In the genomic region with DNA sequence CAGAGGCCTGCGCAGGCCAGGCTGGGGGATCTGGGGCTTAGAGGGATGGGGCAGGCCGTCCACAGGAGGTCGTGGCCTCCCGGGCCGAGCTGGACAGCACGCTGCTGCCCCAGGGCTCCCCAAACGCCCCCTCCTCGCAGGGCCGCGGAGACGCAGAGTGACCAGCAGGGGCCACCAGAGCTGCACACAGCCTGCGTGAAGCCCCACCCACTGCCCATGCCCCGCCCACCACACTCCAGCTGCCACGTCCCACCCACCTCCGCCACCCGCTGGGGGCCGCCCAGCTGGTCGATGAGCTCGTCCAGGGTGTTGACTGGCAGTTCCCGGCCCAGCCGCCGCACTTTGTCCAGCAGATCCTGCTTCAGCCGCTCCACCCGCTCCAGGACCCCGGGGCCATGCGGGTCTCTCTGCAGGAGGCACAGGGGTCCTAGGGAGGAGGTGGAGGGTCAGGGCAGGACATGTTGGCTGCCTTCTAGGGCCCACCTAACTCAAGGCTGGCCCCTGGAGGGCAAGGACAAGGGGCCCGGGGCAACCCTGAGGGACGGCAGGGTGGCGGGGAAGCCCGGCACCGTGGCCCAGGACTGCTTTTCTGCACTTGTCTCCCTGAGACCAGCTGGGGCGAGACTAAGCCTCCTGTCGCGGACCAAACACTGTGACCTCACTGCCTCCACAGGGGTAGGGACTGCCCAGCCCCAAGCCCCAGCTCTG, we compare ENCODE assay signal across 1 cellular context.
A peak's percentile ranks its signal among the peaks of the same experiment; 100 is the strongest.
TF ChIP-seq lines count a peak whose summit lies in the region.

No MANE protein-coding gene starts in this region.

TF ChIP-seq in HepG2, 621 proteins besides CTCF, POLR2A, EP300 and RAD21 (continued from another document and continues in another):
- TF ChIP-seq, protein P1, sequence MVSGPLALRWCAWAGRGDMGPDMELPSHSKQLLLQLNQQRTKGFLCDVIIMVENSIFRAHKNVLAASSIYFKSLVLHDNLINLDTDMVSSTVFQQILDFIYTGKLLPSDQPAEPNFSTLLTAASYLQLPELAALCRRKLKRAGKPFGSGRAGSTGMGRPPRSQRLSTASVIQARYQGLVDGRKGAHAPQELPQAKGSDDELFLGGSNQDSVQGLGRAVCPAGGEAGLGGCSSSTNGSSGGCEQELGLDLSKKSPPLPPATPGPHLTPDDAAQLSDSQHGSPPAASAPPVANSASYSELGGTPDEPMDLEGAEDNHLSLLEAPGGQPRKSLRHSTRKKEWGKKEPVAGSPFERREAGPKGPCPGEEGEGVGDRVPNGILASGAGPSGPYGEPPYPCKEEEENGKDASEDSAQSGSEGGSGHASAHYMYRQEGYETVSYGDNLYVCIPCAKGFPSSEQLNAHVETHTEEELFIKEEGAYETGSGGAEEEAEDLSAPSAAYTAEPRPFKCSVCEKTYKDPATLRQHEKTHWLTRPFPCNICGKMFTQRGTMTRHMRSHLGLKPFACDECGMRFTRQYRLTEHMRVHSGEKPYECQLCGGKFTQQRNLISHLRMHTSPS (CRISPR knock-in tag; IDR thresholded peaks at IDR 0.05; ENCODE audit: low read depth), result peak; percentile 64; the same call in 1 of the 2 replicates
- TF ChIP-seq, protein P2, sequence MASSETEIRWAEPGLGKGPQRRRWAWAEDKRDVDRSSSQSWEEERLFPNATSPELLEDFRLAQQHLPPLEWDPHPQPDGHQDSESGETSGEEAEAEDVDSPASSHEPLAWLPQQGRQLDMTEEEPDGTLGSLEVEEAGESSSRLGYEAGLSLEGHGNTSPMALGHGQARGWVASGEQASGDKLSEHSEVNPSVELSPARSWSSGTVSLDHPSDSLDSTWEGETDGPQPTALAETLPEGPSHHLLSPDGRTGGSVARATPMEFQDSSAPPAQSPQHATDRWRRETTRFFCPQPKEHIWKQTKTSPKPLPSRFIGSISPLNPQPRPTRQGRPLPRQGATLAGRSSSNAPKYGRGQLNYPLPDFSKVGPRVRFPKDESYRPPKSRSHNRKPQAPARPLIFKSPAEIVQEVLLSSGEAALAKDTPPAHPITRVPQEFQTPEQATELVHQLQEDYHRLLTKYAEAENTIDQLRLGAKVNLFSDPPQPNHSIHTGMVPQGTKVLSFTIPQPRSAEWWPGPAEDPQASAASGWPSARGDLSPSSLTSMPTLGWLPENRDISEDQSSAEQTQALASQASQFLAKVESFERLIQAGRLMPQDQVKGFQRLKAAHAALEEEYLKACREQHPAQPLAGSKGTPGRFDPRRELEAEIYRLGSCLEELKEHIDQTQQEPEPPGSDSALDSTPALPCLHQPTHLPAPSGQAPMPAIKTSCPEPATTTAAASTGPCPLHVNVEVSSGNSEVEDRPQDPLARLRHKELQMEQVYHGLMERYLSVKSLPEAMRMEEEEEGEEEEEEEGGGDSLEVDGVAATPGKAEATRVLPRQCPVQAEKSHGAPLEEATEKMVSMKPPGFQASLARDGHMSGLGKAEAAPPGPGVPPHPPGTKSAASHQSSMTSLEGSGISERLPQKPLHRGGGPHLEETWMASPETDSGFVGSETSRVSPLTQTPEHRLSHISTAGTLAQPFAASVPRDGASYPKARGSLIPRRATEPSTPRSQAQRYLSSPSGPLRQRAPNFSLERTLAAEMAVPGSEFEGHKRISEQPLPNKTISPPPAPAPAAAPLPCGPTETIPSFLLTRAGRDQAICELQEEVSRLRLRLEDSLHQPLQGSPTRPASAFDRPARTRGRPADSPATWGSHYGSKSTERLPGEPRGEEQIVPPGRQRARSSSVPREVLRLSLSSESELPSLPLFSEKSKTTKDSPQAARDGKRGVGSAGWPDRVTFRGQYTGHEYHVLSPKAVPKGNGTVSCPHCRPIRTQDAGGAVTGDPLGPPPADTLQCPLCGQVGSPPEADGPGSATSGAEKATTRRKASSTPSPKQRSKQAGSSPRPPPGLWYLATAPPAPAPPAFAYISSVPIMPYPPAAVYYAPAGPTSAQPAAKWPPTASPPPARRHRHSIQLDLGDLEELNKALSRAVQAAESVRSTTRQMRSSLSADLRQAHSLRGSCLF (CRISPR knock-in tag; IDR thresholded peaks at IDR 0.05; ENCODE audit: borderline replicate concordance), result no peak
- no peak for TF ChIP-seq JUNB (CRISPR knock-in tag; IDR thresholded peaks at IDR 0.05; ENCODE audit: borderline replicate concordance)
- TF ChIP-seq CENPX (CRISPR knock-in tag; IDR thresholded peaks at IDR 0.05), result no peak
- TF ChIP-seq, protein P3, sequence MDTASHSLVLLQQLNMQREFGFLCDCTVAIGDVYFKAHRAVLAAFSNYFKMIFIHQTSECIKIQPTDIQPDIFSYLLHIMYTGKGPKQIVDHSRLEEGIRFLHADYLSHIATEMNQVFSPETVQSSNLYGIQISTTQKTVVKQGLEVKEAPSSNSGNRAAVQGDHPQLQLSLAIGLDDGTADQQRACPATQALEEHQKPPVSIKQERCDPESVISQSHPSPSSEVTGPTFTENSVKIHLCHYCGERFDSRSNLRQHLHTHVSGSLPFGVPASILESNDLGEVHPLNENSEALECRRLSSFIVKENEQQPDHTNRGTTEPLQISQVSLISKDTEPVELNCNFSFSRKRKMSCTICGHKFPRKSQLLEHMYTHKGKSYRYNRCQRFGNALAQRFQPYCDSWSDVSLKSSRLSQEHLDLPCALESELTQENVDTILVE (CRISPR knock-in tag; IDR thresholded peaks at IDR 0.05), result peak; percentile 78
- TF ChIP-seq ZSCAN29 (CRISPR knock-in tag; conservative IDR thresholded peaks at IDR 0.05), result peak; percentile 65; the same call in 1 of the 2 replicates
- no peak for TF ChIP-seq FIP1L1 (IDR thresholded peaks at IDR 0.05; ENCODE audit: borderline replicate concordance, insufficient read depth, low read depth, low read length)
- no peak for TF ChIP-seq RFX1 (IDR thresholded peaks at IDR 0.05)
- peak; percentile 84 for TF ChIP-seq ERF (CRISPR knock-in tag; IDR thresholded peaks at IDR 0.05)
- TF ChIP-seq MBNL3 (CRISPR knock-in tag; conservative IDR thresholded peaks at IDR 0.05), result no peak
- TF ChIP-seq IKZF4 (CRISPR knock-in tag; IDR thresholded peaks at IDR 0.05; ENCODE audit: borderline replicate concordance, low read depth, not compliant biosample characterization), result no peak
- no peak for TF ChIP-seq ZNF879 (CRISPR knock-in tag; IDR thresholded peaks at IDR 0.05)
- peak; percentile 65; the same call in 1 of the 2 replicates for TF ChIP-seq MED13 (CRISPR knock-in tag; IDR thresholded peaks at IDR 0.05)
- TF ChIP-seq ETV5 (CRISPR knock-in tag; IDR thresholded peaks at IDR 0.05; ENCODE audit: borderline replicate concordance), result peak; percentile 73; the same call in 1 of the 2 replicates
- TF ChIP-seq KDM5B (CRISPR knock-in tag; IDR thresholded peaks at IDR 0.05; ENCODE audit: borderline replicate concordance), result no peak
- TF ChIP-seq RORA (CRISPR knock-in tag; IDR thresholded peaks at IDR 0.05), result no peak
- no peak for TF ChIP-seq ZNF724P (CRISPR knock-in tag; IDR thresholded peaks at IDR 0.05; ENCODE audit: borderline replicate concordance)
- no peak for TF ChIP-seq HOXA7 (CRISPR knock-in tag; IDR thresholded peaks at IDR 0.05)
- no peak; the same call in 1 of the 2 replicates for TF ChIP-seq AHR (CRISPR knock-in tag; IDR thresholded peaks at IDR 0.05)
- no peak for TF ChIP-seq SIX1 (CRISPR knock-in tag; IDR thresholded peaks at IDR 0.05; ENCODE audit: borderline replicate concordance)
- TF ChIP-seq PHF20 (CRISPR knock-in tag; IDR thresholded peaks at IDR 0.05), result peak; percentile 47; the same call in 1 of the 2 replicates
- TF ChIP-seq ZNF816 (CRISPR knock-in tag; IDR thresholded peaks at IDR 0.05; ENCODE audit: borderline replicate concordance), result no peak
- 0 out of 2 replicates have a peak, but pooled peaks have one; percentile 22 for TF ChIP-seq ZMYM2 (CRISPR knock-in tag; IDR thresholded peaks at IDR 0.05)
- TF ChIP-seq YY1 (IDR thresholded peaks at IDR 0.05; ENCODE audit: insufficient read depth, insufficient replicate concordance, low read depth, low read length), result peak; percentile 77
- TF ChIP-seq, protein P4, sequence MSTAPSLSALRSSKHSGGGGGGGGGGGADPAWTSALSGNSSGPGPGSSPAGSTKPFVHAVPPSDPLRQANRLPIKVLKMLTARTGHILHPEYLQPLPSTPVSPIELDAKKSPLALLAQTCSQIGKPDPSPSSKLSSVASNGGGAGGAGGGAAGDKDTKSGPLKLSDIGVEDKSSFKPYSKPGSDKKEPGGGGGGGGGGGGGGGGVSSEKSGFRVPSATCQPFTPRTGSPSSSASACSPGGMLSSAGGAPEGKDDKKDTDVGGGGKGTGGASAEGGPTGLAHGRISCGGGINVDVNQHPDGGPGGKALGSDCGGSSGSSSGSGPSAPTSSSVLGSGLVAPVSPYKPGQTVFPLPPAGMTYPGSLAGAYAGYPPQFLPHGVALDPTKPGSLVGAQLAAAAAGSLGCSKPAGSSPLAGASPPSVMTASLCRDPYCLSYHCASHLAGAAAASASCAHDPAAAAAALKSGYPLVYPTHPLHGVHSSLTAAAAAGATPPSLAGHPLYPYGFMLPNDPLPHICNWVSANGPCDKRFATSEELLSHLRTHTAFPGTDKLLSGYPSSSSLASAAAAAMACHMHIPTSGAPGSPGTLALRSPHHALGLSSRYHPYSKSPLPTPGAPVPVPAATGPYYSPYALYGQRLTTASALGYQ (CRISPR knock-in tag; IDR thresholded peaks at IDR 0.05), result no peak
- no peak for TF ChIP-seq ZNF468 (CRISPR knock-in tag; IDR thresholded peaks at IDR 0.05)
- TF ChIP-seq, protein P5, sequence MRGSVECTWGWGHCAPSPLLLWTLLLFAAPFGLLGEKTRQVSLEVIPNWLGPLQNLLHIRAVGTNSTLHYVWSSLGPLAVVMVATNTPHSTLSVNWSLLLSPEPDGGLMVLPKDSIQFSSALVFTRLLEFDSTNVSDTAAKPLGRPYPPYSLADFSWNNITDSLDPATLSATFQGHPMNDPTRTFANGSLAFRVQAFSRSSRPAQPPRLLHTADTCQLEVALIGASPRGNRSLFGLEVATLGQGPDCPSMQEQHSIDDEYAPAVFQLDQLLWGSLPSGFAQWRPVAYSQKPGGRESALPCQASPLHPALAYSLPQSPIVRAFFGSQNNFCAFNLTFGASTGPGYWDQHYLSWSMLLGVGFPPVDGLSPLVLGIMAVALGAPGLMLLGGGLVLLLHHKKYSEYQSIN (CRISPR knock-in tag; IDR thresholded peaks at IDR 0.05; ENCODE audit: borderline replicate concordance), result no peak
- TF ChIP-seq, protein P6, sequence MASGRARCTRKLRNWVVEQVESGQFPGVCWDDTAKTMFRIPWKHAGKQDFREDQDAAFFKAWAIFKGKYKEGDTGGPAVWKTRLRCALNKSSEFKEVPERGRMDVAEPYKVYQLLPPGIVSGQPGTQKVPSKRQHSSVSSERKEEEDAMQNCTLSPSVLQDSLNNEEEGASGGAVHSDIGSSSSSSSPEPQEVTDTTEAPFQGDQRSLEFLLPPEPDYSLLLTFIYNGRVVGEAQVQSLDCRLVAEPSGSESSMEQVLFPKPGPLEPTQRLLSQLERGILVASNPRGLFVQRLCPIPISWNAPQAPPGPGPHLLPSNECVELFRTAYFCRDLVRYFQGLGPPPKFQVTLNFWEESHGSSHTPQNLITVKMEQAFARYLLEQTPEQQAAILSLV (CRISPR knock-in tag; IDR thresholded peaks at IDR 0.05; ENCODE audit: borderline replicate concordance), result no peak
- TF ChIP-seq, protein P7, sequence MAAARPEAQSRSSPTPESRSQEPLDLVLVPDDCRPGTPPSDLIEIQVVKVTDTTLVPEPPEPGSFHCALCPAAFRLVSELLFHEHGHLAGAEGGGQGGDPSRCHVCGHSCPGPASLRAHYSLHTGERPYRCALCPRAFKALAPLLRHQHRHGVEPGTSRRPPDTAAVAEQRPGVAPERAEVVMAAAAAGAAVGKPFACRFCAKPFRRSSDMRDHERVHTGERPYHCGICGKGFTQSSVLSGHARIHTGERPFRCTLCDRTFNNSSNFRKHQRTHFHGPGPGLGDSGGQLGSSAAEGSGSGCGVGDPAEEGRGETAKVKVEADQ (CRISPR knock-in tag; IDR thresholded peaks at IDR 0.05; ENCODE audit: borderline replicate concordance), result no peak
- TF ChIP-seq, protein P8, sequence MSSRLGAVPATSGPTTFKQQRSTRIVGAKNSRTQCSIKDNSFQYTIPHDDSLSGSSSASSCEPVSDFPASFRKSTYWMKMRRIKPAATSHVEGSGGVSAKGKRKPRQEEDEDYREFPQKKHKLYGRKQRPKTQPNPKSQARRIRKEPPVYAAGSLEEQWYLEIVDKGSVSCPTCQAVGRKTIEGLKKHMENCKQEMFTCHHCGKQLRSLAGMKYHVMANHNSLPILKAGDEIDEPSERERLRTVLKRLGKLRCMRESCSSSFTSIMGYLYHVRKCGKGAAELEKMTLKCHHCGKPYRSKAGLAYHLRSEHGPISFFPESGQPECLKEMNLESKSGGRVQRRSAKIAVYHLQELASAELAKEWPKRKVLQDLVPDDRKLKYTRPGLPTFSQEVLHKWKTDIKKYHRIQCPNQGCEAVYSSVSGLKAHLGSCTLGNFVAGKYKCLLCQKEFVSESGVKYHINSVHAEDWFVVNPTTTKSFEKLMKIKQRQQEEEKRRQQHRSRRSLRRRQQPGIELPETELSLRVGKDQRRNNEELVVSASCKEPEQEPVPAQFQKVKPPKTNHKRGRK (CRISPR knock-in tag; IDR thresholded peaks at IDR 0.05), result no peak
- TF ChIP-seq NFKBIZ (CRISPR knock-in tag; IDR thresholded peaks at IDR 0.05), result peak; percentile 55; the same call in 1 of the 2 replicates
- TF ChIP-seq ZNF121 (CRISPR knock-in tag; IDR thresholded peaks at IDR 0.05), result no peak
- no peak for TF ChIP-seq ZNF317 (CRISPR knock-in tag; IDR thresholded peaks at IDR 0.05)
- TF ChIP-seq ZNF839 (CRISPR knock-in tag; IDR thresholded peaks at IDR 0.05; ENCODE audit: borderline replicate concordance), result peak; percentile 61; the same call in 1 of the 2 replicates
- TF ChIP-seq, protein P9, sequence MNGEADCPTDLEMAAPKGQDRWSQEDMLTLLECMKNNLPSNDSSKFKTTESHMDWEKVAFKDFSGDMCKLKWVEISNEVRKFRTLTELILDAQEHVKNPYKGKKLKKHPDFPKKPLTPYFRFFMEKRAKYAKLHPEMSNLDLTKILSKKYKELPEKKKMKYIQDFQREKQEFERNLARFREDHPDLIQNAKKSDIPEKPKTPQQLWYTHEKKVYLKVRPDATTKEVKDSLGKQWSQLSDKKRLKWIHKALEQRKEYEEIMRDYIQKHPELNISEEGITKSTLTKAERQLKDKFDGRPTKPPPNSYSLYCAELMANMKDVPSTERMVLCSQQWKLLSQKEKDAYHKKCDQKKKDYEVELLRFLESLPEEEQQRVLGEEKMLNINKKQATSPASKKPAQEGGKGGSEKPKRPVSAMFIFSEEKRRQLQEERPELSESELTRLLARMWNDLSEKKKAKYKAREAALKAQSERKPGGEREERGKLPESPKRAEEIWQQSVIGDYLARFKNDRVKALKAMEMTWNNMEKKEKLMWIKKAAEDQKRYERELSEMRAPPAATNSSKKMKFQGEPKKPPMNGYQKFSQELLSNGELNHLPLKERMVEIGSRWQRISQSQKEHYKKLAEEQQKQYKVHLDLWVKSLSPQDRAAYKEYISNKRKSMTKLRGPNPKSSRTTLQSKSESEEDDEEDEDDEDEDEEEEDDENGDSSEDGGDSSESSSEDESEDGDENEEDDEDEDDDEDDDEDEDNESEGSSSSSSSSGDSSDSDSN (CRISPR knock-in tag; IDR thresholded peaks at IDR 0.05), result peak; percentile 91
- peak; percentile 37; the same call in 1 of the 2 replicates for TF ChIP-seq FOXJ3 (CRISPR knock-in tag; IDR thresholded peaks at IDR 0.05; ENCODE audit: borderline replicate concordance)
- peak; percentile 57 for TF ChIP-seq ZNF781 (CRISPR knock-in tag; IDR thresholded peaks at IDR 0.05; ENCODE audit: borderline replicate concordance, not compliant biosample characterization)
- TF ChIP-seq SIX4 (CRISPR knock-in tag; IDR thresholded peaks at IDR 0.05), result no peak
- TF ChIP-seq, protein P10, sequence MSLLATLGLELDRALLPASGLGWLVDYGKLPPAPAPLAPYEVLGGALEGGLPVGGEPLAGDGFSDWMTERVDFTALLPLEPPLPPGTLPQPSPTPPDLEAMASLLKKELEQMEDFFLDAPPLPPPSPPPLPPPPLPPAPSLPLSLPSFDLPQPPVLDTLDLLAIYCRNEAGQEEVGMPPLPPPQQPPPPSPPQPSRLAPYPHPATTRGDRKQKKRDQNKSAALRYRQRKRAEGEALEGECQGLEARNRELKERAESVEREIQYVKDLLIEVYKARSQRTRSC (CRISPR knock-in tag; IDR thresholded peaks at IDR 0.05; ENCODE audit: low read depth), result no peak
- TF ChIP-seq ZEB1 (IDR thresholded peaks at IDR 0.05; ENCODE audit: insufficient replicate concordance, low read depth), result no peak
